ENCODE assay signal across 29 cellular contexts in the genomic region with DNA sequence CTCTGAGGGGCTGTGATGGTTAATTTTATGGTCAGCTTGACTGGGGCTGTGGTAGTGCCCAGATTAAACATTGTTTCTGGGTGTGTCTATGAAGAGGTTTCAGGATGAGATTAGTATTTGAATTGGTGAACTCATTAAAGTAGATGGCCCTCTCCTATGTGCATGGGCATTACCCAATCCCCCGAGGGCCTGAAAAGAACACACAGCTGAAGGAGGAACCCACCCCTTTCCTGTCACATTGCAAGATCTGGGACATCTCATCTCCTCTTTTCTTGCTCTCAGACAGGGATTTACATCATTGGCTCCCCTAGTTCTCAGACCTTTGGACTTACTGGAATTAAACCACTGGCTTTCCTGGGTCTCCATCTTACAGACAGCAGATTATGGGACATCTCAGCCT. TPM values are rescaled to one million over a fixed set of nuclear protein-coding genes. Genes with fewer than 3 reads are reported as not detected.
"Had no signal": no experiment of that assay in that cellular context is flagged by ENCODE, and none has a peak within 500 bp of the region (broad histone marks: within the 10 kb centered on the region; RNA-seq: fewer than 3 reads in every experiment).

No MANE protein-coding gene starts in this region.

- H3K4me1 ChIP-seq: SJCRH30 had no signal

- DNase-seq: activated CD4-positive, alpha-beta memory T cell treated with anti-CD3 and anti-CD28 coated beads, Interleukin-2, amount 10 ng/mL, durations not matched to agents 7 days and 5 days; activated CD4-positive, alpha-beta T cell treated with anti-CD3 and anti-CD28 coated beads for 1 hour; activated CD4-positive, alpha-beta T cell treated with anti-CD3 and anti-CD28 coated beads for 48 hours; activated CD4-positive, CD25-positive, alpha-beta regulatory T cell; activated CD8-positive, alpha-beta memory T cell treated with anti-CD3 and anti-CD28 coated beads for 24 hours; activated CD8-positive, alpha-beta memory T cell treated with anti-CD3 and anti-CD28 coated beads, Interleukin-2, amount 10 ng/mL, durations not matched to agents 7 days and 5 days; activated CD8-positive, alpha-beta memory T cell treated with anti-CD3 and anti-CD28 coated beads, Interleukin-2, amount 50 U/mL, for 48 hours; activated effector memory CD4-positive, alpha-beta T cell treated with Interleukin-2 at 50 U/mL for 16 hours; activated naive CD4-positive, alpha-beta T cell treated with anti-CD3 and anti-CD28 coated beads, Interleukin-2, amount 10 ng/mL, durations not matched to agents 7 days and 5 days; activated naive CD8-positive, alpha-beta T cell treated with anti-CD3 and anti-CD28 coated beads, Interleukin-2, amount 50 U/mL, for 24 hours; activated T-cell treated with anti-CD3 and anti-CD28 coated beads, Interleukin-2, amount 50 U/mL, for 48 hours; anterior cingulate cortex; central memory CD4-positive, alpha-beta T cell; Kasumi-1; NCI-H1105; NCI-H1417 treated with DMSO at 0.1 percent for 48 hours; NCI-H187 treated with DMSO at 0.1 percent for 48 hours; NCI-H2081 treated with DMSO at 0.1 percent for 48 hours; NCI-H226; NCI-H524 treated with DMSO at 0.1 percent for 48 hours; SHP77; SJCRH30; T1000; WERI-Rb-1 had no signal

- H3K27me3 ChIP-seq: SJCRH30 had no signal

- H3K36me3 ChIP-seq: SJCRH30, WERI-Rb-1 had no signal

- H3K9me3 ChIP-seq: SJCRH30 had no signal

- H3K4me3 ChIP-seq: SJCRH30, SK-N-MC had no signal

- H3K27ac ChIP-seq: SJCRH30, SK-N-MC, WERI-Rb-1 had no signal

RNA-seq across cellular contexts. Expression of gene NDP, which starts 29.4 kb away (rescaled TPM):
- total RNA-seq: activated CD4-positive, alpha-beta memory T cell treated with anti-CD3 and anti-CD28 coated beads, Interleukin-2, amount 10 ng/mL, durations not matched to agents 7 days and 5 days; activated CD8-positive, alpha-beta memory T cell treated with anti-CD3 and anti-CD28 coated beads, Interleukin-2, amount 10 ng/mL, durations not matched to agents 7 days and 5 days; bronchial epithelial cell; NCI-H460; T-helper 1 cell treated with Interleukin-12 subunit alpha and Interleukin-12 subunit beta and Interleukin-4 antibody, amounts not matched to agents 30 ng/mL and 1 ng/mL, for 36 hours; T-helper 2 cell treated with Interferon-gamma antibody and Interleukin-4, amounts not matched to agents 100 ng/mL and 5 ng/mL, for 36 hours had no signal
